In the genomic region with DNA sequence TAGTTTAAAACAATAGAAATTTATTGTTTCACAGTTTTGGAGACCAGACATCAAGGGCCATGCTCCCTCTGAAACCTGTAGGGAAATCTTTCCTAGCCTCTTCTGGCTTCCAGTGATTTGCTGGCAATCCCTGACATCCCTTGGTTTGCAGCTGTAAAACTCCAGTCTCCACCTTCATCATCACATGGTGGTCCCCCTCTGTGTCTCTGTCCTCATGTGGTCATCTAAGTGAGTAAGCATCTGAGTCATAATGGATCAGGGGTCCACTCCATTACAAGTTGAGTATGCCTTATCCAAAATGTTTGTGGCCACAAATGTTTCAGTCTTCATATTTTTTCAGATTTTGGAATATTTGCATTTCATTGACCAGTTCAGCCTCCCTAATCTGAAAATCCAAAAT, we compare ENCODE assay signal across 27 cellular contexts. TPM values are rescaled to one million over a fixed set of nuclear protein-coding genes. Genes with fewer than 3 reads are reported as not detected.
DNase-seq lines count a peak whose midpoint lies in the region; ATAC-seq and TF ChIP-seq lines count a peak whose summit lies in the region.
"Had no signal": no experiment of that assay in that cellular context is flagged by ENCODE, and none has a peak within 500 bp of the region (broad histone marks: within the 10 kb centered on the region; RNA-seq: fewer than 3 reads in every experiment).

No MANE protein-coding gene starts in this region.

- H3K27me3 Mint-ChIP-seq in activated naive CD4-positive, alpha-beta T cell treated with anti-CD3 and anti-CD28 coated beads, Interleukin-2, amount 10 ng/mL, durations not matched to agents 7 days and 5 days, result peaks cover 21% of the 10 kb centered on the region

- TF ChIP-seq EP300 in ovary (IDR thresholded peaks at IDR 0.05), result no peak

- H3K4me1 ChIP-seq in ovary (ENCODE audit: insufficient read depth), result no peaks in the 10 kb centered on the region
- H3K4me1 ChIP-seq: A549, BLaER1 had no signal

- H3K9me3 ChIP-seq in ovary, result no peaks in the 10 kb centered on the region
- H3K9me3 ChIP-seq: BE2C had no signal

- no peak for ATAC-seq in HG03432 (IDR thresholded peaks at IDR 0.05; ENCODE audit: unreplicated experiment)
- ATAC-seq: A549 had no signal

- H3K4me1 Mint-ChIP-seq in activated naive CD4-positive, alpha-beta T cell treated with anti-CD3 and anti-CD28 coated beads, Interleukin-2, amount 10 ng/mL, durations not matched to agents 7 days and 5 days, result peaks cover 6% of the 10 kb centered on the region

- no peak for TF ChIP-seq POLR2A in ovary (IDR thresholded peaks at IDR 0.05)

- H3K9me3 Mint-ChIP-seq in activated naive CD4-positive, alpha-beta T cell treated with anti-CD3 and anti-CD28 coated beads, Interleukin-2, amount 10 ng/mL, durations not matched to agents 7 days and 5 days, result peaks cover 1% of the 10 kb centered on the region

- no peak overlapping the region for H3K4me3 ChIP-seq in astrocyte of the cerebellum (ENCODE audit: low read depth, low read length)
- H3K4me3 ChIP-seq in ovary, result no peak overlapping the region
- H3K4me3 ChIP-seq: A549, BLaER1 had no signal

- no peaks in the 10 kb centered on the region for H3K36me3 Mint-ChIP-seq in activated naive CD4-positive, alpha-beta T cell treated with anti-CD3 and anti-CD28 coated beads, Interleukin-2, amount 10 ng/mL, durations not matched to agents 7 days and 5 days
- H3K36me3 Mint-ChIP-seq: CD4-positive, CD25-positive, alpha-beta regulatory T cell had no signal

- H3K27me3 ChIP-seq in ovary, result no peaks in the 10 kb centered on the region
- H3K27me3 ChIP-seq: BLaER1 had no signal

- H3K4me3 Mint-ChIP-seq in activated naive CD4-positive, alpha-beta T cell treated with anti-CD3 and anti-CD28 coated beads, Interleukin-2, amount 10 ng/mL, durations not matched to agents 7 days and 5 days, result no peak overlapping the region
- H3K4me3 Mint-ChIP-seq: CD14-positive monocyte; CD4-positive, alpha-beta memory T cell; CD4-positive, CD25-positive, alpha-beta regulatory T cell; CD8-positive, alpha-beta memory T cell had no signal

- in situ Hi-C loops in astrocyte of the cerebellum (cut with HindIII; ENCODE audit: low sequenced_read_pairs), result no loop called here

- intact Hi-C loops in ovary (cut with DNase I), result no loop called here

- TF ChIP-seq CTCF in astrocyte of the cerebellum (IDR thresholded peaks at IDR 0.05; ENCODE audit: low read depth, low read length, missing control alignments) (no peak), ovary (IDR thresholded peaks at IDR 0.05) (no peak)

- DNase-seq in Daoy (ENCODE audit: low read depth) (peak; percentile 16), ELR (ENCODE audit: low read depth) (peak; percentile 10), HT1080 (ENCODE audit: low read depth) (peak; percentile 28), astrocyte of the cerebellum (ENCODE audit: low read depth) (peak; percentile 53), NCI-H2029 (lab: John Stamatoyannopoulos, UW) (no peak), ovary (no peak)
- no peak for DNase-seq in activated naive CD4-positive, alpha-beta T cell treated with anti-CD3 and anti-CD28 coated beads, Interleukin-2, amount 10 ng/mL, durations not matched to agents 7 days and 5 days
- DNase-seq: ACHN; BE2C; C1 segment of cervical spinal cord; CD4-positive, alpha-beta memory T cell; CD4-positive, CD25-positive, alpha-beta regulatory T cell; CD8-positive, alpha-beta memory T cell; COR-L47; DMS 273 treated with DMSO at 0.1 percent for 48 hours; DMS153; DMS53; DMS79; DND-41; GF-D8 had no signal

- no peak overlapping the region for H3K27ac Mint-ChIP-seq in activated naive CD4-positive, alpha-beta T cell treated with anti-CD3 and anti-CD28 coated beads, Interleukin-2, amount 10 ng/mL, durations not matched to agents 7 days and 5 days
- H3K27ac Mint-ChIP-seq: CD14-positive monocyte; CD4-positive, alpha-beta memory T cell; CD4-positive, CD25-positive, alpha-beta regulatory T cell; CD8-positive, alpha-beta memory T cell had no signal

- CTCF ChIA-PET in activated naive CD4-positive, alpha-beta T cell treated with anti-CD3 and anti-CD28 coated beads, Interleukin-2, amount 10 ng/mL, durations not matched to agents 7 days and 5 days (lab: Charles Lee), result no interaction called here

- no peaks in the 10 kb centered on the region for H3K36me3 ChIP-seq in ovary
- H3K36me3 ChIP-seq: BE2C, BLaER1 had no signal

- no peak overlapping the region for H3K27ac ChIP-seq in ovary
- H3K27ac ChIP-seq: 22Rv1, A549, BLaER1 had no signal

RNA-seq across cellular contexts. Expression of a gene that starts 5.6 kb away (rescaled TPM):
- total RNA-seq in Daoy (2014; rRNA removed; shearing (Covaris generic)), result 0.74 and 0.92 TPM in 2 replicates
- total RNA-seq in HT1080 (2014; rRNA removed; shearing (Covaris generic)), result not detected in 2 replicates
- polyA plus RNA-seq in HT1080 (2015; cell fraction: cytosol; rRNA removed), result 0.03 TPM in 1 of 2 replicates, not detected in the other
- polyA plus RNA-seq in HT1080 (2015; cell fraction: nucleus; rRNA removed), result 0.07 TPM in 1 of 2 replicates, not detected in the other
- 10 to 100 TPM in 1 of 7 donors, 1 to 10 TPM in 4, under 1 TPM in 1, not detected in 1; 0.43 to 18.5 (median 1.9) TPM for total RNA-seq in ovary
- 10 to 100 TPM in 1 of 2 donors, under 1 TPM in 1; 0.22 to 12.5 TPM for polyA plus RNA-seq in ovary
- total RNA-seq: A172 had no signal
- polyA plus RNA-seq: AG04450, CD14-positive monocyte had no signal

Comparison
In these comparisons a context has a peak if more than half of its experiments do, and no peak if none do; other contexts are left out.
1. DNase-seq: peak in Daoy (single experiment), ELR (single experiment), HT1080 (single experiment) and astrocyte of the cerebellum (single experiment); none in NCI-H2029 (single experiment), ovary (0 of 5) and activated naive CD4-positive, alpha-beta T cell treated with anti-CD3 and anti-CD28 coated beads, Interleukin-2, amount 10 ng/mL, durations not matched to agents 7 days and 5 days (single experiment).